In genomic region chr1:225509376-225509707, GRCh38 we compare ENCODE assay signal across 11 cellular contexts.
DNase-seq lines count a peak whose midpoint lies in the region; ATAC-seq, FAIRE-seq and TF ChIP-seq lines count a peak whose summit lies in the region.
"Had no signal": no experiment of that assay in that cellular context is flagged by ENCODE, and none has a peak within 500 bp of the region (broad histone marks: within the 10 kb centered on the region; RNA-seq: fewer than 3 reads in every experiment).

No MANE protein-coding gene starts in this region.

- H3K9ac ChIP-seq in HCT116 (ENCODE audit: low read length) (0 out of 2 replicates have a peak overlapping the region, but pooled peaks have one; percentile 15), K562 (ENCODE audit: insufficient read depth in 1 of 2, low read depth in 2 of 2, low read length in 2 of 2) (no peak overlapping the region), keratinocyte (ENCODE audit: control insufficient read depth, extremely low read depth, insufficient read depth, low read length) (no peak overlapping the region)

- BruUV-seq in HCT116 (replicated peaks; lab: Mats Ljungman, UMichigan), result no TSS peak
- no TSS peak for BruUV-seq in K562 (replicated peaks; lab: Mats Ljungman, UMichigan)

- H4K20me1 ChIP-seq in HCT116 (ENCODE audit: insufficient read depth) (no peaks in the 10 kb centered on the region), K562 (replicated peaks; ENCODE audit: control insufficient read depth, insufficient read depth, low read length) (no peaks in the 10 kb centered on the region), keratinocyte (ENCODE audit: control insufficient read depth, extremely low read depth, insufficient read depth, low read length) (no peaks in the 10 kb centered on the region)

- dilution Hi-C loops in keratinocyte (cut with MboI; ENCODE audit: extremely low pct_ligation_motif_present, low sequenced_read_pairs), result no loop called here

- in situ Hi-C loops in K562 (cut with MboI), result no loop called here

- no peaks in the 10 kb centered on the region for H3K9me3 ChIP-seq in HCT116 (ENCODE audit: control insufficient read depth in 1 of 2, insufficient read depth in 1 of 2, low read depth in 1 of 2, low read length in 2 of 2)
- no peaks in the 10 kb centered on the region for H3K9me3 ChIP-seq in K562 (replicated peaks; ENCODE audit: control insufficient read depth, insufficient read depth, low read depth, low read length)
- no peaks in the 10 kb centered on the region for H3K9me3 ChIP-seq in keratinocyte (ENCODE audit: control insufficient read depth, low read depth, low read length)
- no peaks in the 10 kb centered on the region for H3K9me3 ChIP-seq in suprapubic skin

- FAIRE-seq in K562 (lab: Jason Lieb, UNC) (no peak), keratinocyte (lab: Jason Lieb, UNC) (no peak)

- intact Hi-C loops in HCT116 (cut with micrococcal nuclease), result no loop called here
- intact Hi-C loops in K562 (cut with micrococcal nuclease), result no loop called here
- intact Hi-C loops in posterior vena cava (cut with DNase I), result no loop called here

- TF ChIP-seq EP300 in K562 (IDR thresholded peaks at IDR 0.05; ENCODE audit: low read length), result no peak
- TF ChIP-seq EP300 in suprapubic skin (IDR thresholded peaks at IDR 0.05), result no peak

- RAD21 ChIA-PET in HCT116 (lab: Charles Lee; ENCODE audit: low non-redundant PET in 1 of 2, low total read pairs in 2 of 2, uncharacterized antibody in 2 of 2, unreplicated experiment in 2 of 2), result no interaction called here

- H3K27me3 ChIP-seq in HCT116 (ENCODE audit: insufficient read depth, low read length), result no peaks in the 10 kb centered on the region
- peaks cover 15 to 23% of the 10 kb centered on the region in 2 experiments for H3K27me3 ChIP-seq in K562 (ENCODE audit: control insufficient read depth in 2 of 2, insufficient read depth in 2 of 2, low read length in 2 of 2)
- no peaks in the 10 kb centered on the region for H3K27me3 ChIP-seq in keratinocyte (ENCODE audit: control insufficient read depth, extremely low read depth, insufficient read depth, low read length)
- H3K27me3 ChIP-seq in suprapubic skin, result no peaks in the 10 kb centered on the region

- H3K36me3 ChIP-seq in HCT116 (ENCODE audit: control insufficient read depth in 1 of 2, insufficient read depth in 2 of 2, low read length in 2 of 2), result peaks cover 3 to 7% of the 10 kb centered on the region in 2 experiments; a peak in 2 of 4 replicates
- H3K36me3 ChIP-seq in K562 (ENCODE audit: control insufficient read depth, insufficient read depth, low read length), result no peaks in the 10 kb centered on the region
- H3K36me3 ChIP-seq in keratinocyte (ENCODE audit: control insufficient read depth in 2 of 2, extremely low read depth in 1 of 2, insufficient read depth in 2 of 2, low read length in 2 of 2), result peaks cover 0 to 3% of the 10 kb centered on the region in 2 experiments
- no peaks in the 10 kb centered on the region for H3K36me3 ChIP-seq in suprapubic skin

- H2AFZ ChIP-seq in HCT116 (ENCODE audit: low read depth, low read length, poor library complexity, severe bottlenecking), result no peak overlapping the region
- no peak overlapping the region for H2AFZ ChIP-seq in K562 (ENCODE audit: low read depth, low read length)
- H2AFZ ChIP-seq in keratinocyte (ENCODE audit: control insufficient read depth, low read length), result no peak overlapping the region

- no peaks in the 10 kb centered on the region for H3K9me2 ChIP-seq in HCT116 (ENCODE audit: insufficient read depth)

- 0% methylated on average over 2 of the region's 2 CpGs for WGBS in K562 (ENCODE audit: insufficient coverage, low coverage, missing lambda C conversion rate)
- WGBS in suprapubic skin, result 86% methylated on average over 2 of the region's 2 CpGs

- TF ChIP-seq RAD21 in HCT116 (IDR thresholded peaks at IDR 0.05; ENCODE audit: low read depth) (no peak), K562 (CRISPR knock-in tag; conservative IDR thresholded peaks at IDR 0.05 in 1 of 2, IDR thresholded peaks at IDR 0.05 in 1 of 2) (no peak)

- H3K9me1 ChIP-seq in K562 (ENCODE audit: control insufficient read depth, insufficient read depth, low read length) (no peaks in the 10 kb centered on the region), keratinocyte (ENCODE audit: control insufficient read depth, extremely low read depth, insufficient read depth, low read length) (no peaks in the 10 kb centered on the region)

- CTCF ChIA-PET in HCT116 (lab: Charles Lee), result interaction anchor here (1.5 to 2.0 kb wide), 3 partner anchors 28 to 263 kb away, joined by 4 to 9 read pairs (median 5); no protein-coding TSS in a partner anchor
- CTCF ChIA-PET in K562 (lab: Yijun Ruan, JAX; ENCODE audit: low intra/inter-chr PET ratio), result no interaction called here

- H3K4me2 ChIP-seq in HCT116 (ENCODE audit: low read length) (peak overlapping the region; percentile 55), K562 (ENCODE audit: insufficient read depth, low read length) (no peak overlapping the region), keratinocyte (ENCODE audit: control insufficient read depth, extremely low read depth, insufficient read depth, low read depth, low read length) (no peak overlapping the region)

- H3K79me2 ChIP-seq in HCT116 (ENCODE audit: insufficient read depth, low read length) (no peaks in the 10 kb centered on the region), K562 (ENCODE audit: control insufficient read depth, insufficient read depth, low read length) (no peaks in the 10 kb centered on the region), keratinocyte (ENCODE audit: control insufficient read depth, insufficient read depth, low read length) (no peaks in the 10 kb centered on the region)

- POLR2A ChIA-PET in HCT116 (lab: Charles Lee), result interaction anchor here (1.2 to 2.1 kb wide), 3 partner anchors 10 to 268 kb away, joined by 3 to 7 read pairs (median 6); partner anchors contain the start of gene SRP9
- POLR2A ChIA-PET in K562 (lab: Yijun Ruan, JAX), result interaction anchor here (0.5 to 3.3 kb wide), 3 partner anchors 9 to 364 kb away, joined by 3 to 14 read pairs (median 4); no protein-coding TSS in a partner anchor

- ATAC-seq in HCT116 (peak; percentile 44), K562 (peak; percentile 23; the same call in 2 of the 3 replicates), GM21529 (IDR thresholded peaks at IDR 0.05; ENCODE audit: unreplicated experiment) (no peak)

- TF ChIP-seq POLR2A in HCT116 (IDR thresholded peaks at IDR 0.05; ENCODE audit: borderline replicate concordance, extremely low read depth, insufficient read depth, insufficient read length) (no peak), K562 (conservative IDR thresholded peaks at IDR 0.05) (no peak), suprapubic skin (IDR thresholded peaks at IDR 0.05) (no peak)

- peak overlapping the region; percentile 45 for H3K27ac ChIP-seq in HCT116 (ENCODE audit: low read depth, low read length)
- no peak overlapping the region for H3K27ac ChIP-seq in K562 (ENCODE audit: extremely low read depth, low read depth, low read length)
- peak overlapping the region; percentile 60 for H3K27ac ChIP-seq in keratinocyte (ENCODE audit: control insufficient read depth, insufficient read depth, low read length)
- peak overlapping the region; percentile 52 for H3K27ac ChIP-seq in suprapubic skin

- TF ChIP-seq CTCF in HCT116 (IDR thresholded peaks at IDR 0.05 in 2 of 3, conservative IDR thresholded peaks at IDR 0.05 in 1 of 3; ENCODE audit: borderline replicate concordance in 1 of 3, insufficient read depth in 1 of 3, low read depth in 2 of 3, low read length in 2 of 3) (no peak), K562 (IDR thresholded peaks at IDR 0.05 in 2 of 3, conservative IDR thresholded peaks at IDR 0.05 in 1 of 3; ENCODE audit: insufficient read depth in 2 of 3, low read depth in 1 of 3, low read length in 3 of 3) (no peak), keratinocyte (optimal IDR thresholded peaks at IDR 0.05 in 1 of 3, IDR thresholded peaks at IDR 0.05 in 1 of 3, conservative IDR thresholded peaks at IDR 0.05 in 1 of 3; ENCODE audit: extremely low read depth in 1 of 3, insufficient read depth in 2 of 3, low read length in 3 of 3) (no peak), suprapubic skin (IDR thresholded peaks at IDR 0.05) (no peak)

- DNase-seq in HCT116 (ENCODE audit: low read depth, low spot score) (peak; percentile 7), K562 (ENCODE audit: extremely low read depth in 1 of 4, low spot score in 3 of 4) (no peak), keratinocyte (ENCODE audit: low read depth, low spot score) (no peak), suprapubic skin (ENCODE audit: low spot score in 2 of 2) (no peak), NCI-H1417 (lab: John Stamatoyannopoulos, UW) (no peak), GM03348 (ENCODE audit: low spot score) (no peak), posterior vena cava (ENCODE audit: low spot score) (no peak)
- DNase-seq: activated CD4-positive, alpha-beta T cell treated with anti-CD3 and anti-CD28 coated beads, Interleukin-2, amount 50 U/mL, for 1 hour; DMS 273 treated with DMSO at 0.1 percent for 48 hours; NCI-H187 treated with DMSO at 0.1 percent for 48 hours had no signal

- H3K4me1 ChIP-seq in HCT116 (ENCODE audit: control insufficient read depth in 1 of 2, insufficient read depth in 2 of 2, low read length in 2 of 2) (peaks cover 28 to 37% of the 10 kb centered on the region in 2 experiments), K562 (replicated peaks in 1 of 2; ENCODE audit: control insufficient read depth in 2 of 2, insufficient read depth in 2 of 2, low read length in 2 of 2) (no peaks in the 10 kb centered on the region), keratinocyte (ENCODE audit: control insufficient read depth, extremely low read depth, insufficient read depth, low read length) (peaks cover 25% of the 10 kb centered on the region), suprapubic skin (peaks cover 16% of the 10 kb centered on the region)

- H3K4me3 ChIP-seq in HCT116 (replicated peaks in 1 of 2; ENCODE audit: low read depth in 1 of 2, low read length in 2 of 2), result no peak overlapping the region
- no peak overlapping the region for H3K4me3 ChIP-seq in K562
- no peak overlapping the region for H3K4me3 ChIP-seq in keratinocyte (ENCODE audit: control insufficient read depth in 2 of 3, extremely low read depth in 1 of 3, insufficient read depth in 2 of 3, low read depth in 1 of 3, low read length in 3 of 3)
- no peak overlapping the region for H3K4me3 ChIP-seq in suprapubic skin

TF ChIP-seq in HCT116, 20 proteins besides CTCF, POLR2A, EP300 and RAD21 (continues in another document):
- no peak for TF ChIP-seq MAX (IDR thresholded peaks at IDR 0.05)
- no peak for TF ChIP-seq ZNF274 (IDR thresholded peaks at IDR 0.05; ENCODE audit: low read depth, low read length)
- no peak for TF ChIP-seq JUND (IDR thresholded peaks at IDR 0.05)

TF ChIP-seq in K562, 482 proteins besides CTCF, POLR2A, EP300 and RAD21 (continues in another document):
- no peak for TF ChIP-seq RBM34 (IDR thresholded peaks at IDR 0.05; ENCODE audit: borderline replicate concordance, insufficient read depth, low read length)
